Comparison of ENCODE assay signal across 12 cellular contexts in genomic region chr11:57294225-57295131, GRCh38. TPM values are rescaled to one million over a fixed set of nuclear protein-coding genes. Genes with fewer than 3 reads are reported as not detected.
DNase-seq lines count a peak whose midpoint lies in the region; ATAC-seq and TF ChIP-seq lines count a peak whose summit lies in the region.
"Had no signal": no experiment of that assay in that cellular context is flagged by ENCODE, and none has a peak within 500 bp of the region (broad histone marks: within the 10 kb centered on the region; RNA-seq: fewer than 3 reads in every experiment).

No MANE protein-coding gene starts in this region.

- H3K4me3 ChIP-seq in fibroblast of mammary gland (ENCODE audit: control insufficient read depth, low read depth, low read length) = no peak overlapping the region
- H3K4me3 ChIP-seq in prostate gland = no peak overlapping the region
- H3K4me3 ChIP-seq in Peyer's patch = no peak overlapping the region

- peak; percentile 93 for DNase-seq in DMS79 treated with DMSO at 0.1 percent for 48 hours (lab: John Stamatoyannopoulos, UW)
- DNase-seq in NCI-H2196 treated with DMSO at 0.1 percent for 48 hours (lab: John Stamatoyannopoulos, UW; ENCODE audit: unreplicated experiment) = peak; percentile 23
- peak; percentile 59 for DNase-seq in fibroblast of mammary gland (ENCODE audit: low read depth)
- DNase-seq in prostate gland (ENCODE audit: low spot score) = peak; percentile 54
- DNase-seq in Peyer's patch = no peak
- DNase-seq: activated B cell treated with CpG ODN at 0.5 μM for 24 hours, Kasumi-1 had no signal

- no peak for TF ChIP-seq CTCF in fibroblast of mammary gland (conservative IDR thresholded peaks at IDR 0.05; ENCODE audit: control insufficient read depth, insufficient read depth, low read depth, low read length)
- TF ChIP-seq CTCF in prostate gland (IDR thresholded peaks at IDR 0.05) = no peak
- no peak for TF ChIP-seq CTCF in Peyer's patch (IDR thresholded peaks at IDR 0.05)

- H3K27ac ChIP-seq in prostate gland = peak overlapping the region; percentile 43 to 56
- no peak overlapping the region for H3K27ac ChIP-seq in Peyer's patch

- WGBS in prostate gland = 36% methylated on average over 2 of the region's 2 CpGs

- ATAC-seq in GM21576 (IDR thresholded peaks at IDR 0.05; ENCODE audit: unreplicated experiment) (no peak), HG02642 (IDR thresholded peaks at IDR 0.05; ENCODE audit: poor library complexity, unreplicated experiment) (no peak), HG03097 (IDR thresholded peaks at IDR 0.05; ENCODE audit: low FRiP score, unreplicated experiment) (no peak)

- H3K27me3 ChIP-seq in prostate gland (replicated peaks; ENCODE audit: insufficient read depth) (no peaks in the 10 kb centered on the region), Peyer's patch (no peaks in the 10 kb centered on the region)

- intact Hi-C loops in prostate gland (cut with DNase I) = no loop called here

- H3K36me3 ChIP-seq in prostate gland = peaks cover 6 to 7% of the 10 kb centered on the region in 2 donors
- peaks cover 0 to 14% (median under 1%) of the 10 kb centered on the region in 3 donors for H3K36me3 ChIP-seq in Peyer's patch

- H3K4me1 ChIP-seq in prostate gland (replicated peaks) (no peaks in the 10 kb centered on the region), Peyer's patch (no peaks in the 10 kb centered on the region)

- TF ChIP-seq POLR2A in prostate gland (IDR thresholded peaks at IDR 0.05) (no peak), Peyer's patch (IDR thresholded peaks at IDR 0.05) (no peak)

- H3K9me3 ChIP-seq in prostate gland (no peaks in the 10 kb centered on the region), Peyer's patch (peaks cover 0 to 6% (median 2%) of the 10 kb centered on the region in 4 donors)

RNA-seq across cellular contexts. Expression of gene TNKS1BP1, which starts 30.3 kb away (rescaled TPM):
- total RNA-seq in prostate gland = 100 to 1,000 TPM; 140 to 158 TPM
- 100 to 1,000 TPM in 3 of 4 donors, 10 to 100 TPM in 1; 91.8 to 156 (median 139) TPM for total RNA-seq in Peyer's patch

RNA-seq across cellular contexts. Expression of gene SSRP1, which starts 41.2 kb away (rescaled TPM):
- total RNA-seq in prostate gland = 10 to 100 TPM; 82.6 to 85.4 TPM
- total RNA-seq in Peyer's patch = 100 to 1,000 TPM in 1 of 4 donors, 10 to 100 TPM in 3; 39.9 to 106 (median 50.6) TPM

RNA-seq across cellular contexts. Expression of gene P2RX3, which starts 43.7 kb away (rescaled TPM):
- total RNA-seq in prostate gland (under 1 TPM in 1 of 2 donors, not detected in 1; 0.40 TPM), Peyer's patch (under 1 TPM in 1 of 4 donors, not detected in 3; 0.80 TPM)
- total RNA-seq: activated B cell treated with CpG ODN at 0.5 μM for 24 hours, cerebellum, mononuclear cell had no signal

RNA-seq across cellular contexts. Expression of gene APLNR, which starts 57.4 kb away (rescaled TPM):
- total RNA-seq in prostate gland (1 to 10 TPM in 1 of 2 donors, not detected in 1; 1.7 TPM), Peyer's patch (1 to 10 TPM in 1 of 4 donors, under 1 TPM in 3; 0.18 to 1.1 (median 0.65) TPM)
- total RNA-seq: activated B cell treated with CpG ODN at 0.5 μM for 24 hours, mononuclear cell had no signal

Comparison
In these comparisons a context has a peak if more than half of its experiments do, and no peak if none do; other contexts are left out.
1. DNase-seq: peak in DMS79 treated with DMSO at 0.1 percent for 48 hours (single experiment), NCI-H2196 treated with DMSO at 0.1 percent for 48 hours (single experiment), fibroblast of mammary gland (single experiment) and prostate gland (single experiment); none in Peyer's patch (0 of 3).
2. H3K27ac ChIP-seq: peak in prostate gland (2 of 2); none in Peyer's patch (0 of 4).